ENCODE assay signal across 25 cellular contexts in genomic region chr11:72243173-72243566, GRCh38. TPM values are rescaled to one million over a fixed set of nuclear protein-coding genes. Genes with fewer than 3 reads are reported as not detected.
DNase-seq lines count a peak whose midpoint lies in the region; ATAC-seq and TF ChIP-seq lines count a peak whose summit lies in the region.
"Had no signal": no experiment of that assay in that cellular context is flagged by ENCODE, and none has a peak within 500 bp of the region (broad histone marks: within the 10 kb centered on the region; RNA-seq: fewer than 3 reads in every experiment).

No MANE protein-coding gene starts in this region.

- H3K27ac ChIP-seq in CD4-positive, alpha-beta memory T cell (ENCODE audit: low read depth, low read length): no peak overlapping the region
- no peak overlapping the region for H3K27ac ChIP-seq in naive thymus-derived CD4-positive, alpha-beta T cell (ENCODE audit: low read depth, low read length)
- H3K27ac ChIP-seq in colonic mucosa (no peak overlapping the region), right lobe of liver (no peak overlapping the region)
- H3K27ac ChIP-seq: heart right ventricle, VCaP had no signal

- TF ChIP-seq POLR2A in right lobe of liver (IDR thresholded peaks at IDR 0.05): no peak

- no peak for DNase-seq in CD4-positive, alpha-beta memory T cell
- peak; percentile 64 for DNase-seq in H7
- DNase-seq in chondrocyte (ENCODE audit: low spot score): peak; percentile 70
- DNase-seq in naive thymus-derived CD4-positive, alpha-beta T cell: no peak
- no peak for DNase-seq in colonic mucosa
- DNase-seq in pons (ENCODE audit: low spot score): no peak
- DNase-seq in right lobe of liver: no peak
- DNase-seq: activated CD8-positive, alpha-beta T cell treated with anti-CD3 and anti-CD28 coated beads, Interleukin-2, amount 10 ng/mL, durations not matched to agents 7 days and 5 days; AML-193; Calu3; effector CD4-positive, alpha-beta T cell; heart right ventricle; kidney glomerular epithelial cell; MV-4-11; NCI-H2081 treated with DMSO at 0.1 percent for 48 hours; NCI-H510A treated with DMSO at 0.1 percent for 48 hours; substantia nigra; T-helper 1 cell had no signal

- peaks cover 0 to 2% of the 10 kb centered on the region in 2 donors for H3K36me3 Mint-ChIP-seq in CD4-positive, alpha-beta memory T cell
- peaks cover 11% of the 10 kb centered on the region for H3K36me3 Mint-ChIP-seq in chondrocyte (ENCODE audit: low read depth)
- H3K36me3 Mint-ChIP-seq in naive thymus-derived CD4-positive, alpha-beta T cell: peaks cover 0 to 9% (median 0%) of the 10 kb centered on the region in 5 donors

- TF ChIP-seq CTCF in chondrocyte (IDR thresholded peaks at IDR 0.05) (no peak), colonic mucosa (IDR thresholded peaks at IDR 0.05) (no peak), right lobe of liver (IDR thresholded peaks at IDR 0.05) (no peak)

- H3K27me3 Mint-ChIP-seq in CD4-positive, alpha-beta memory T cell: peaks cover 36 to 37% of the 10 kb centered on the region in 2 donors
- peaks cover 26% of the 10 kb centered on the region for H3K27me3 Mint-ChIP-seq in chondrocyte (ENCODE audit: low read depth)
- H3K27me3 Mint-ChIP-seq in naive thymus-derived CD4-positive, alpha-beta T cell: peaks cover 32 to 51% (median 42%) of the 10 kb centered on the region in 5 donors

- no peak for ATAC-seq in naive thymus-derived CD4-positive, alpha-beta T cell
- ATAC-seq in GM21515 (IDR thresholded peaks at IDR 0.05; ENCODE audit: unreplicated experiment): no peak
- no peak for ATAC-seq in right lobe of liver
- ATAC-seq: activated CD8-positive, alpha-beta T cell treated with anti-CD3 and anti-CD28 coated beads, Interleukin-2, amount 10 ng/mL, durations not matched to agents 7 days and 5 days; heart right ventricle; K562 had no signal

- H3K4me1 ChIP-seq in CD4-positive, alpha-beta memory T cell (ENCODE audit: insufficient read depth, low read length): peaks cover 22% of the 10 kb centered on the region
- H3K4me1 ChIP-seq in naive thymus-derived CD4-positive, alpha-beta T cell (ENCODE audit: control insufficient read depth in 2 of 2, insufficient read depth in 2 of 2, low read length in 2 of 2): peaks cover 0 to 15% of the 10 kb centered on the region in 2 donors
- H3K4me1 ChIP-seq in colonic mucosa: peaks cover 15% of the 10 kb centered on the region
- H3K4me1 ChIP-seq in right lobe of liver: peaks cover 0 to 13% (median 3%) of the 10 kb centered on the region in 4 donors

- WGBS in right lobe of liver (ENCODE audit: insufficient coverage, low coverage, low lambda C conversion rate, missing lambda C conversion rate): 24% methylated on average over 4 of the region's 12 CpGs

- no peak overlapping the region for H3K4me3 ChIP-seq in CD4-positive, alpha-beta memory T cell (ENCODE audit: low read length in 2 of 2)
- H3K4me3 ChIP-seq in H7 (ENCODE audit: insufficient read depth, low read depth, low read length): peak overlapping the region; percentile 61
- no peak overlapping the region for H3K4me3 ChIP-seq in naive thymus-derived CD4-positive, alpha-beta T cell (ENCODE audit: low read length)
- H3K4me3 ChIP-seq in colonic mucosa: no peak overlapping the region
- no peak overlapping the region for H3K4me3 ChIP-seq in right lobe of liver
- H3K4me3 ChIP-seq: K562 had no signal

- H3K36me3 ChIP-seq in CD4-positive, alpha-beta memory T cell (ENCODE audit: insufficient read depth, low read length): no peaks in the 10 kb centered on the region
- H3K36me3 ChIP-seq in H7 (replicated peaks; ENCODE audit: control insufficient read depth, insufficient read depth, low read length) (no peaks in the 10 kb centered on the region), colonic mucosa (no peaks in the 10 kb centered on the region), right lobe of liver (no peaks in the 10 kb centered on the region)
- no peaks in the 10 kb centered on the region for H3K36me3 ChIP-seq in naive thymus-derived CD4-positive, alpha-beta T cell (ENCODE audit: control insufficient read depth in 2 of 3, insufficient read depth in 3 of 3, low read length in 3 of 3)

- intact Hi-C loops in CD4-positive, alpha-beta memory T cell (cut with micrococcal nuclease): no loop called here
- intact Hi-C loops in naive thymus-derived CD4-positive, alpha-beta T cell (cut with micrococcal nuclease): no loop called here
- intact Hi-C loops in colonic mucosa (cut with DNase I) (no loop called here), right lobe of liver (cut with DNase I) (no loop called here)

- CTCF ChIA-PET in CD4-positive, alpha-beta memory T cell (lab: Charles Lee; ENCODE audit: partially characterized antibody): no interaction called here
- CTCF ChIA-PET in naive thymus-derived CD4-positive, alpha-beta T cell (lab: Charles Lee): no interaction called here

- H3K27ac Mint-ChIP-seq in CD4-positive, alpha-beta memory T cell: no peak overlapping the region
- no peak overlapping the region for H3K27ac Mint-ChIP-seq in chondrocyte (ENCODE audit: unreplicated experiment)
- peak overlapping the region in 2 of 9 donors; percentile 13 to 60 for H3K27ac Mint-ChIP-seq in naive thymus-derived CD4-positive, alpha-beta T cell
- H3K27ac Mint-ChIP-seq: activated CD8-positive, alpha-beta T cell treated with anti-CD3 and anti-CD28 coated beads, Interleukin-2, amount 10 ng/mL, durations not matched to agents 7 days and 5 days had no signal

- no peak overlapping the region for H3K9ac ChIP-seq in colonic mucosa (ENCODE audit: low read depth in 2 of 2, low read length in 2 of 2)

- POLR2A ChIA-PET in CD4-positive, alpha-beta memory T cell (lab: Charles Lee; ENCODE audit: partially characterized antibody): interaction anchor here (0.6 kb wide), 1 partner anchor 342 kb away, joined by 3 read pairs; no protein-coding TSS in a partner anchor
- POLR2A ChIA-PET in naive thymus-derived CD4-positive, alpha-beta T cell (lab: Charles Lee): no interaction called here

- H3K4me3 Mint-ChIP-seq in CD4-positive, alpha-beta memory T cell: peak overlapping the region in 5 of 8 donors; percentile 33 to 67 (median 49)
- peak overlapping the region; percentile 49 for H3K4me3 Mint-ChIP-seq in chondrocyte (ENCODE audit: unreplicated experiment)
- peak overlapping the region in 9 of 10 donors; percentile 18 to 79 (median 56) for H3K4me3 Mint-ChIP-seq in naive thymus-derived CD4-positive, alpha-beta T cell
- H3K4me3 Mint-ChIP-seq: activated CD8-positive, alpha-beta T cell treated with anti-CD3 and anti-CD28 coated beads, Interleukin-2, amount 10 ng/mL, durations not matched to agents 7 days and 5 days had no signal

- peaks cover 18 to 41% (median 26%) of the 10 kb centered on the region in 4 donors for H3K4me1 Mint-ChIP-seq in CD4-positive, alpha-beta memory T cell
- H3K4me1 Mint-ChIP-seq in chondrocyte (ENCODE audit: low read depth): peaks cover 22% of the 10 kb centered on the region
- peaks cover 20 to 44% (median 32%) of the 10 kb centered on the region in 7 donors for H3K4me1 Mint-ChIP-seq in naive thymus-derived CD4-positive, alpha-beta T cell

- H3K9me3 Mint-ChIP-seq in CD4-positive, alpha-beta memory T cell: peaks cover 0 to 2% (median 0%) of the 10 kb centered on the region in 8 donors
- H3K9me3 Mint-ChIP-seq in chondrocyte (ENCODE audit: low read depth): no peaks in the 10 kb centered on the region
- H3K9me3 Mint-ChIP-seq in naive thymus-derived CD4-positive, alpha-beta T cell: peaks cover 0 to 2% (median 0%) of the 10 kb centered on the region in 11 donors

- no peaks in the 10 kb centered on the region for H3K9me3 ChIP-seq in CD4-positive, alpha-beta memory T cell (ENCODE audit: control insufficient read depth in 1 of 2, low read length in 2 of 2)
- no peaks in the 10 kb centered on the region for H3K9me3 ChIP-seq in naive thymus-derived CD4-positive, alpha-beta T cell (ENCODE audit: control insufficient read depth in 2 of 3, low read length in 3 of 3)
- no peaks in the 10 kb centered on the region for H3K9me3 ChIP-seq in colonic mucosa
- no peaks in the 10 kb centered on the region for H3K9me3 ChIP-seq in right lobe of liver
- H3K9me3 ChIP-seq: heart right ventricle had no signal

- peaks cover 41% of the 10 kb centered on the region for H3K27me3 ChIP-seq in CD4-positive, alpha-beta memory T cell (ENCODE audit: insufficient read depth, low read length)
- H3K27me3 ChIP-seq in H7 (ENCODE audit: control insufficient read depth, insufficient read depth, low read length): peaks cover 87% of the 10 kb centered on the region
- peaks cover 0 to 34% of the 10 kb centered on the region in 2 donors for H3K27me3 ChIP-seq in naive thymus-derived CD4-positive, alpha-beta T cell (ENCODE audit: control insufficient read depth in 2 of 2, insufficient read depth in 2 of 2, low read length in 2 of 2)
- peaks cover 71% of the 10 kb centered on the region for H3K27me3 ChIP-seq in colonic mucosa
- peaks cover 0 to 4% of the 10 kb centered on the region in 2 donors for H3K27me3 ChIP-seq in right lobe of liver

RNA-seq across cellular contexts. Expression of gene PHOX2A, which starts 0.8 kb away (rescaled TPM):
- total RNA-seq in CD4-positive, alpha-beta memory T cell: not detected
- not detected for polyA plus RNA-seq in CD4-positive, alpha-beta memory T cell
- 2.5 and 2.8 TPM in 2 replicates for total RNA-seq in H7 (2014; rRNA removed; shearing (Covaris generic))
- not detected in 3 replicates for total RNA-seq in chondrocyte
- not detected for total RNA-seq in naive thymus-derived CD4-positive, alpha-beta T cell
- polyA plus RNA-seq in naive thymus-derived CD4-positive, alpha-beta T cell: not detected
- under 1 TPM; 0.27 to 0.37 TPM for total RNA-seq in colonic mucosa
- total RNA-seq in right lobe of liver: not detected
- total RNA-seq: activated CD8-positive, alpha-beta T cell treated with anti-CD3 and anti-CD28 coated beads, Interleukin-2, amount 10 ng/mL, durations not matched to agents 7 days and 5 days; Calu3; cardiac septum; fibroblast of lung; heart right ventricle; K562; osteoblast; skeletal muscle tissue had no signal
- polyA plus RNA-seq: fibroblast of lung, heart right ventricle, K562 had no signal

RNA-seq across cellular contexts. Expression of gene INPPL1, which starts 18.6 kb away (rescaled TPM):
- 100 to 1,000 TPM; 145 to 152 TPM for total RNA-seq in CD4-positive, alpha-beta memory T cell
- polyA plus RNA-seq in CD4-positive, alpha-beta memory T cell: 10 to 100 TPM in 1 of 2 donors, 1 to 10 TPM in 1; 4.0 to 10.2 TPM
- total RNA-seq in H7 (2014; rRNA removed; shearing (Covaris generic)): 98.6 and 109 TPM in 2 replicates
- total RNA-seq in chondrocyte (214 to 226 TPM (median 224 TPM) in 3 replicates), colonic mucosa (100 to 1,000 TPM; 120 to 166 TPM), right lobe of liver (10 to 100 TPM; 23.2 to 46.5 (median 37.4) TPM)
- total RNA-seq in naive thymus-derived CD4-positive, alpha-beta T cell: 100 to 1,000 TPM; 103 to 182 (median 134) TPM
- polyA plus RNA-seq in naive thymus-derived CD4-positive, alpha-beta T cell: 1 to 10 TPM; 4.1 to 6.3 TPM

RNA-seq across cellular contexts. Expression of gene FOLR2, which starts 26.6 kb away (rescaled TPM):
- not detected for total RNA-seq in CD4-positive, alpha-beta memory T cell
- not detected for polyA plus RNA-seq in CD4-positive, alpha-beta memory T cell
- total RNA-seq in H7 (2014; rRNA removed; shearing (Covaris generic)): not detected in 2 replicates
- not detected in 3 replicates for total RNA-seq in chondrocyte
- total RNA-seq in naive thymus-derived CD4-positive, alpha-beta T cell: 1 to 10 TPM in 3 of 5 experiments, not detected in 2; 1.1 to 2.6 (median 2.4) TPM
- not detected for polyA plus RNA-seq in naive thymus-derived CD4-positive, alpha-beta T cell
- total RNA-seq in colonic mucosa: 10 to 100 TPM in 1 of 2 donors, 1 to 10 TPM in 1; 4.5 to 15.4 TPM
- total RNA-seq in right lobe of liver: 10 to 100 TPM in 2 of 6 experiments, 1 to 10 TPM in 4; 3.3 to 28.3 (median 8.6) TPM
- total RNA-seq: activated CD8-positive, alpha-beta T cell treated with anti-CD3 and anti-CD28 coated beads, Interleukin-2, amount 10 ng/mL, durations not matched to agents 7 days and 5 days; Calu3; fibroblast of lung; K562; osteoblast had no signal
- polyA plus RNA-seq: fibroblast of lung had no signal

RNA-seq across cellular contexts. Expression of gene FOLR1, which starts 51.2 kb away (rescaled TPM):
- total RNA-seq in CD4-positive, alpha-beta memory T cell: not detected
- not detected for polyA plus RNA-seq in CD4-positive, alpha-beta memory T cell
- 0.41 and 1.3 TPM in 2 replicates for total RNA-seq in H7 (2014; rRNA removed; shearing (Covaris generic))
- 0.20 TPM in 1 of 3 replicates, not detected in the others for total RNA-seq in chondrocyte
- not detected for total RNA-seq in naive thymus-derived CD4-positive, alpha-beta T cell
- polyA plus RNA-seq in naive thymus-derived CD4-positive, alpha-beta T cell: not detected
- total RNA-seq in colonic mucosa: under 1 TPM in 1 of 2 donors, not detected in 1; 0.59 TPM
- total RNA-seq in right lobe of liver: not detected
- total RNA-seq: activated CD8-positive, alpha-beta T cell treated with anti-CD3 and anti-CD28 coated beads, Interleukin-2, amount 10 ng/mL, durations not matched to agents 7 days and 5 days; fibroblast of lung had no signal

Comparison
In these comparisons a context has a peak if more than half of its experiments do, and no peak if none do; other contexts are left out.
1. DNase-seq: peak in H7 (single experiment) and chondrocyte (single experiment); none in CD4-positive, alpha-beta memory T cell (0 of 5), naive thymus-derived CD4-positive, alpha-beta T cell (0 of 9), colonic mucosa (single experiment), pons (single experiment) and right lobe of liver (0 of 3).
2. Peak in every context shown above with its lines, with median percentiles within 50 percentile points of each other: H3K4me3 Mint-ChIP-seq.